ENCODE assay signal across 28 cellular contexts in genomic region chr20:37650661-37651060, GRCh38.
"Had no signal": no experiment of that assay in that cellular context is flagged by ENCODE, and none has a peak within 500 bp of the region (broad histone marks: within the 10 kb centered on the region; RNA-seq: fewer than 3 reads in every experiment).

No MANE protein-coding gene starts in this region.

- H3K27me3 ChIP-seq: adrenal gland, body of pancreas, heart right ventricle had no signal

- H3K4me3 ChIP-seq: adrenal gland, body of pancreas, esophagus squamous epithelium, gastroesophageal sphincter, heart right ventricle had no signal

- H3K9me3 ChIP-seq: adrenal gland, body of pancreas, esophagus squamous epithelium, gastroesophageal sphincter, heart right ventricle had no signal

- H3K36me3 ChIP-seq: adrenal gland, esophagus squamous epithelium, gastroesophageal sphincter, heart right ventricle, WERI-Rb-1 had no signal

- H3K4me1 ChIP-seq: adrenal gland, body of pancreas, gastroesophageal sphincter had no signal

- FAIRE-seq: colon, endometrium, endothelial cell of umbilical vein had no signal

- DNase-seq: activated B cell treated with CpG ODN at 0.5 μM for 24 hours; activated CD4-positive, alpha-beta T cell treated with anti-CD3 and anti-CD28 coated beads for 48 hours; activated CD4-positive, alpha-beta T cell treated with anti-CD3 and anti-CD28 coated beads, Interleukin-2, amount 50 U/mL, for 1 hour; activated CD4-positive, alpha-beta T cell treated with anti-CD3 and anti-CD28 coated beads, Interleukin-2, amount 50 U/mL, for 48 hours; activated CD8-positive, alpha-beta memory T cell treated with anti-CD3 and anti-CD28 coated beads for 24 hours; activated CD8-positive, alpha-beta T cell treated with anti-CD3 and anti-CD28 coated beads for 36 hours; activated effector memory CD4-positive, alpha-beta T cell treated with Interleukin-2 at 50 U/mL for 16 hours; activated gamma-delta T cell treated with Interleukin-2 at 50 U/mL for 16 hours; activated naive CD4-positive, alpha-beta T cell treated with Interleukin-2 at 50 U/mL for 16 hours; activated naive CD8-positive, alpha-beta T cell treated with anti-CD3 and anti-CD28 coated beads for 36 hours; activated naive CD8-positive, alpha-beta T cell treated with anti-CD3 and anti-CD28 coated beads, Interleukin-2, amount 50 U/mL, for 24 hours; activated T-cell treated with anti-CD3 and anti-CD28 coated beads, Interleukin-2, amount 50 U/mL, for 4 hours; adrenal gland; amygdala; aorta; body of pancreas; caudate nucleus; effector CD8-positive, alpha-beta T cell; esophagus squamous epithelium; foreskin melanocyte; heart right ventricle; T-helper 17 cell; T1000; WERI-Rb-1 had no signal
